Comparison of ENCODE assay signal across 2 cellular contexts in genomic region chr14:50045837-50046236, GRCh38.
TF ChIP-seq lines count a peak whose summit lies in the region.

No MANE protein-coding gene starts in this region.

TF ChIP-seq in GM23338, 12 proteins besides CTCF, POLR2A, EP300 and RAD21 (continued from another document):
- no peak for TF ChIP-seq ZNF114 (CRISPR knock-in tag; IDR thresholded peaks at IDR 0.05)
- TF ChIP-seq JUNB (IDR thresholded peaks at IDR 0.05; ENCODE audit: unreplicated experiment): no peak
- TF ChIP-seq CREB1 (CRISPR knock-in tag; IDR thresholded peaks at IDR 0.05; ENCODE audit: low read depth): no peak
- TF ChIP-seq EZH2phosphoT487 (IDR thresholded peaks at IDR 0.05; ENCODE audit: unreplicated experiment): no peak
- TF ChIP-seq ZNF462 (CRISPR knock-in tag; IDR thresholded peaks at IDR 0.05): no peak

TF ChIP-seq in WTC11, 78 proteins besides CTCF, POLR2A, EP300 and RAD21 (continued from another document):
- TF ChIP-seq STAT6 (CRISPR knock-in tag; conservative IDR thresholded peaks at IDR 0.05; ENCODE audit: low read depth) (no peak), ZNF532 (CRISPR knock-in tag; IDR thresholded peaks at IDR 0.05; ENCODE audit: borderline replicate concordance) (no peak)
TF ChIP-seq in WTC11: peak in this region for 0.
